ENCODE assay signal across 1 cellular context in genomic region chr1:32063261-32063681, GRCh38.
TF ChIP-seq lines count a peak whose summit lies in the region.

No MANE protein-coding gene starts in this region.

TF ChIP-seq in GM12878, 131 proteins besides CTCF, POLR2A, EP300 and RAD21:
- TF ChIP-seq SMC3 (IDR thresholded peaks at IDR 0.05; ENCODE audit: borderline replicate concordance, low read length) (peak; percentile 50; the same call in 1 of the 2 replicates), POLR2AphosphoS5 (IDR thresholded peaks at IDR 0.05; ENCODE audit: low read length) (no peak), CEBPB (IDR thresholded peaks at IDR 0.05; ENCODE audit: borderline replicate concordance in 1 of 2, low read depth in 2 of 2, low read length in 2 of 2) (no peak)
